In the genomic region with DNA sequence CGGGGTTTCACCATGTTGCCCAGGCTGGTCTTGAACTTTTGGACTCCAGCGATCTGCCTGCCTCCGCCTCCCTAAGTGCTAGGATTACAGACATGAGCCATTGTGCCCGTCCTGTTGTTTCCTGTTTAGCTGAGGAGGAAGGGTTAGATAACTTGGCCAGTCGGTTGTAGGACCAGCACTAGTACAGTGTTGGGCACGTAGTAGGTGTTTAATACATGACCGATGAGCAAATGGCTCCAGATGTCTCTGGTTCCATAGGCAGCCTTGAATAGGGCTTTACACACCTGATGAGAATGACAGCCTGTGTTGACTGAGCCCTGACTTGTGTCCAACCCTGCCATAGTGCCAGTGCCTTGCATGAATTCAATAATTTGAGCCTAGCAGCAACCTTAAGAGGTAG, we compare ENCODE assay signal across 12 cellular contexts. TPM values are rescaled to one million over a fixed set of nuclear protein-coding genes. Genes with fewer than 3 reads are reported as not detected.
DNase-seq lines count a peak whose midpoint lies in the region; ATAC-seq, FAIRE-seq and TF ChIP-seq lines count a peak whose summit lies in the region.
"Had no signal": no experiment of that assay in that cellular context is flagged by ENCODE, and none has a peak within 500 bp of the region (broad histone marks: within the 10 kb centered on the region; RNA-seq: fewer than 3 reads in every experiment).

No MANE protein-coding gene starts in this region.

- H3K27me3 ChIP-seq in iPS-15b (ENCODE audit: control insufficient read depth, insufficient read depth, low read length) (no peaks in the 10 kb centered on the region), upper lobe of right lung (no peaks in the 10 kb centered on the region)

- peaks cover 17% of the 10 kb centered on the region for H3K36me3 Mint-ChIP-seq in activated T-helper 1 cell treated with anti-CD3 and anti-CD28 coated beads, Interleukin-12 subunit alpha, Interleukin-12 subunit beta, Interleukin-2, Interleukin-4 antibody, amounts not matched to agents 30 ng/mL and 10 ng/mL and 1 ng/mL, durations not matched to agents 14 hours and 24 hours and 36 hours (ENCODE audit: low read depth)

- H3K9me3 Mint-ChIP-seq in activated T-helper 1 cell treated with anti-CD3 and anti-CD28 coated beads, Interleukin-12 subunit alpha, Interleukin-12 subunit beta, Interleukin-2, Interleukin-4 antibody, amounts not matched to agents 30 ng/mL and 10 ng/mL and 1 ng/mL, durations not matched to agents 14 hours and 24 hours and 36 hours, result no peaks in the 10 kb centered on the region

- intact Hi-C loops in Right ventricle myocardium superior (cut with DNase I), result no loop called here
- intact Hi-C loops in left ventricle myocardium superior (cut with micrococcal nuclease), result no loop called here
- intact Hi-C loops in activated T-helper 1 cell treated with anti-CD3 and anti-CD28 coated beads, Interleukin-12 subunit alpha, Interleukin-12 subunit beta, Interleukin-2, Interleukin-4 antibody, amounts not matched to agents 30 ng/mL and 10 ng/mL and 1 ng/mL, durations not matched to agents 14 hours and 24 hours and 36 hours (cut with micrococcal nuclease), result no loop called here
- intact Hi-C loops in upper lobe of right lung (cut with DNase I), result no loop called here

- H3K27ac Mint-ChIP-seq in activated T-helper 1 cell treated with anti-CD3 and anti-CD28 coated beads, Interleukin-12 subunit alpha, Interleukin-12 subunit beta, Interleukin-2, Interleukin-4 antibody, amounts not matched to agents 30 ng/mL and 10 ng/mL and 1 ng/mL, durations not matched to agents 14 hours and 24 hours and 36 hours, result no peak overlapping the region

- H3K4me1 ChIP-seq in iPS-15b (ENCODE audit: control insufficient read depth, insufficient read depth, low read length) (peaks cover 7% of the 10 kb centered on the region), upper lobe of right lung (peaks cover 38% of the 10 kb centered on the region)

- no peak for ATAC-seq in Right ventricle myocardium superior (ENCODE audit: poor library complexity)
- no peak for ATAC-seq in left ventricle myocardium superior
- no peak for ATAC-seq in upper lobe of right lung
- no peak for ATAC-seq in HG02981 (IDR thresholded peaks at IDR 0.05; ENCODE audit: unreplicated experiment)
- no peak for ATAC-seq in HG02840 (IDR thresholded peaks at IDR 0.05; ENCODE audit: low FRiP score, unreplicated experiment)
- ATAC-seq: mucosa of descending colon had no signal

- DNase-seq in Right ventricle myocardium superior (peak; percentile 1), left ventricle myocardium superior (no peak), upper lobe of right lung (no peak), HTR-8/SVneo (ENCODE audit: insufficient read length, low spot score) (no peak)
- DNase-seq in activated T-helper 1 cell treated with anti-CD3 and anti-CD28 coated beads, Interleukin-12 subunit alpha, Interleukin-12 subunit beta, Interleukin-2, Interleukin-4 antibody, amounts not matched to agents 30 ng/mL and 10 ng/mL and 1 ng/mL, durations not matched to agents 14 hours and 24 hours and 36 hours (ENCODE audit: low spot score), result no peak
- DNase-seq: H7; NCI-H2227 treated with DMSO at 0.1 percent for 48 hours; stimulated activated CD4-positive, alpha-beta T cell treated with anti-CD3 and anti-CD28 coated beads, Interleukin-4, amount 100 ng/mL, for 1 hour had no signal

- H3K4me1 Mint-ChIP-seq in activated T-helper 1 cell treated with anti-CD3 and anti-CD28 coated beads, Interleukin-12 subunit alpha, Interleukin-12 subunit beta, Interleukin-2, Interleukin-4 antibody, amounts not matched to agents 30 ng/mL and 10 ng/mL and 1 ng/mL, durations not matched to agents 14 hours and 24 hours and 36 hours (ENCODE audit: low read depth), result peaks cover 36% of the 10 kb centered on the region

- H3K36me3 ChIP-seq in iPS-15b (ENCODE audit: control insufficient read depth, insufficient read depth, low read length) (peaks cover 10% of the 10 kb centered on the region), upper lobe of right lung (peaks cover 13% of the 10 kb centered on the region)

- peak overlapping the region; percentile 45 for H3K4me3 Mint-ChIP-seq in activated T-helper 1 cell treated with anti-CD3 and anti-CD28 coated beads, Interleukin-12 subunit alpha, Interleukin-12 subunit beta, Interleukin-2, Interleukin-4 antibody, amounts not matched to agents 30 ng/mL and 10 ng/mL and 1 ng/mL, durations not matched to agents 14 hours and 24 hours and 36 hours

- no peaks in the 10 kb centered on the region for H3K27me3 Mint-ChIP-seq in activated T-helper 1 cell treated with anti-CD3 and anti-CD28 coated beads, Interleukin-12 subunit alpha, Interleukin-12 subunit beta, Interleukin-2, Interleukin-4 antibody, amounts not matched to agents 30 ng/mL and 10 ng/mL and 1 ng/mL, durations not matched to agents 14 hours and 24 hours and 36 hours (ENCODE audit: insufficient read depth)

- H3K9ac ChIP-seq in iPS-15b (ENCODE audit: low read depth, low read length), result no peak overlapping the region

- TF ChIP-seq CTCF in upper lobe of right lung (IDR thresholded peaks at IDR 0.05), result no peak

- peak overlapping the region; percentile 85 for H3K27ac ChIP-seq in upper lobe of right lung

- H3K9me3 ChIP-seq in iPS-15b (ENCODE audit: control insufficient read depth, insufficient read depth, low read length), result no peaks in the 10 kb centered on the region
- H3K9me3 ChIP-seq in upper lobe of right lung, result no peaks in the 10 kb centered on the region
- H3K9me3 ChIP-seq: mucosa of descending colon had no signal

- H3K4me3 ChIP-seq in iPS-15b (ENCODE audit: low read depth, low read length) (peak overlapping the region; percentile 22), upper lobe of right lung (peak overlapping the region; percentile 62)
- H3K4me3 ChIP-seq: mucosa of descending colon had no signal

- FAIRE-seq in HTR-8/SVneo (lab: Jason Lieb, UNC), result no peak

RNA-seq across cellular contexts. Expression of gene EHMT1, which starts 1.8 kb away (rescaled TPM):
- total RNA-seq in Right ventricle myocardium superior, result 31.2 TPM
- 37.0 TPM for total RNA-seq in left ventricle myocardium superior
- 97.0 and 98.1 TPM in 2 replicates for total RNA-seq in activated T-helper 1 cell treated with anti-CD3 and anti-CD28 coated beads, Interleukin-12 subunit alpha, Interleukin-12 subunit beta, Interleukin-2, Interleukin-4 antibody, amounts not matched to agents 30 ng/mL and 10 ng/mL and 1 ng/mL, durations not matched to agents 14 hours and 24 hours and 36 hours
- 82.7 TPM for total RNA-seq in upper lobe of right lung

RNA-seq across cellular contexts. Expression of gene ARRDC1, which starts 15.1 kb away (rescaled TPM):
- 15.7 TPM for total RNA-seq in Right ventricle myocardium superior
- total RNA-seq in left ventricle myocardium superior, result 17.3 TPM
- 65.7 and 70.3 TPM in 2 replicates for total RNA-seq in activated T-helper 1 cell treated with anti-CD3 and anti-CD28 coated beads, Interleukin-12 subunit alpha, Interleukin-12 subunit beta, Interleukin-2, Interleukin-4 antibody, amounts not matched to agents 30 ng/mL and 10 ng/mL and 1 ng/mL, durations not matched to agents 14 hours and 24 hours and 36 hours
- 69.1 TPM for total RNA-seq in upper lobe of right lung

RNA-seq across cellular contexts. Expression of gene ZMYND19, which starts 30.3 kb away (rescaled TPM):
- total RNA-seq in Right ventricle myocardium superior, result 12.0 TPM
- total RNA-seq in left ventricle myocardium superior, result 11.6 TPM
- 88.2 and 94.9 TPM in 2 replicates for total RNA-seq in activated T-helper 1 cell treated with anti-CD3 and anti-CD28 coated beads, Interleukin-12 subunit alpha, Interleukin-12 subunit beta, Interleukin-2, Interleukin-4 antibody, amounts not matched to agents 30 ng/mL and 10 ng/mL and 1 ng/mL, durations not matched to agents 14 hours and 24 hours and 36 hours
- 18.3 TPM for total RNA-seq in upper lobe of right lung

RNA-seq across cellular contexts. Expression of gene DPH7, which starts 41.9 kb away (rescaled TPM):
- total RNA-seq in Right ventricle myocardium superior, result 18.6 TPM
- 21.8 TPM for total RNA-seq in left ventricle myocardium superior
- total RNA-seq in activated T-helper 1 cell treated with anti-CD3 and anti-CD28 coated beads, Interleukin-12 subunit alpha, Interleukin-12 subunit beta, Interleukin-2, Interleukin-4 antibody, amounts not matched to agents 30 ng/mL and 10 ng/mL and 1 ng/mL, durations not matched to agents 14 hours and 24 hours and 36 hours, result 50.3 and 52.1 TPM in 2 replicates
- 30.2 TPM for total RNA-seq in upper lobe of right lung
